In genomic region chr7:55641811-55642210, GRCh38 we compare ENCODE assay signal across 9 cellular contexts.
DNase-seq lines count a peak whose midpoint lies in the region; ATAC-seq and TF ChIP-seq lines count a peak whose summit lies in the region.
"Had no signal": no experiment of that assay in that cellular context is flagged by ENCODE, and none has a peak within 500 bp of the region (broad histone marks: within the 10 kb centered on the region; RNA-seq: fewer than 3 reads in every experiment).

No MANE protein-coding gene starts in this region.

- H3K4me1 Mint-ChIP-seq in activated naive CD8-positive, alpha-beta T cell treated with anti-CD3 and anti-CD28 coated beads, Interleukin-2, amount 10 ng/mL, durations not matched to agents 7 days and 5 days: peaks cover 9% of the 10 kb centered on the region
- no peaks in the 10 kb centered on the region for H3K4me1 Mint-ChIP-seq in nephron progenitor cell

- H3K9me3 Mint-ChIP-seq in activated naive CD8-positive, alpha-beta T cell treated with anti-CD3 and anti-CD28 coated beads, Interleukin-2, amount 10 ng/mL, durations not matched to agents 7 days and 5 days: no peaks in the 10 kb centered on the region
- peaks cover 44% of the 10 kb centered on the region for H3K9me3 Mint-ChIP-seq in nephron progenitor cell

- peaks cover 2% of the 10 kb centered on the region for H3K36me3 Mint-ChIP-seq in activated naive CD8-positive, alpha-beta T cell treated with anti-CD3 and anti-CD28 coated beads, Interleukin-2, amount 10 ng/mL, durations not matched to agents 7 days and 5 days
- no peaks in the 10 kb centered on the region for H3K36me3 Mint-ChIP-seq in nephron progenitor cell (ENCODE audit: low read depth)

- DNase-seq in GM10266 (ENCODE audit: extremely low spot score) (peak; percentile 19), omental fat pad (ENCODE audit: low spot score) (no peak), sciatic nerve (ENCODE audit: low spot score) (no peak), caudate nucleus (lab: John Stamatoyannopoulos, UW) (no peak), nephron progenitor cell (no peak)
- DNase-seq in activated naive CD8-positive, alpha-beta T cell treated with anti-CD3 and anti-CD28 coated beads, Interleukin-2, amount 10 ng/mL, durations not matched to agents 7 days and 5 days: no peak

- no peak for TF ChIP-seq CTCF in GM10266 (IDR thresholded peaks at IDR 0.05; ENCODE audit: control insufficient read depth, insufficient read depth, low read depth, missing control alignments)
- no peak for TF ChIP-seq CTCF in omental fat pad (IDR thresholded peaks at IDR 0.05)
- no peak for TF ChIP-seq CTCF in nephron progenitor cell (IDR thresholded peaks at IDR 0.05)

- peak; percentile 71 for ATAC-seq in GM19438 (IDR thresholded peaks at IDR 0.05; ENCODE audit: low read depth, unreplicated experiment)
- peak; percentile 88 for ATAC-seq in HG03108 (IDR thresholded peaks at IDR 0.05; ENCODE audit: unreplicated experiment)
- peak; percentile 81 for ATAC-seq in activated naive CD8-positive, alpha-beta T cell treated with anti-CD3 and anti-CD28 coated beads, Interleukin-2, amount 10 ng/mL, durations not matched to agents 7 days and 5 days (ENCODE audit: low read depth)
- no peak for ATAC-seq in omental fat pad (ENCODE audit: low FRiP score)
- no peak for ATAC-seq in sciatic nerve

- intact Hi-C loops in sciatic nerve (cut with DNase I): loop anchor here (10.0 kb wide), 1 partner anchor 433 kb away; no protein-coding TSS in a partner anchor

- peak overlapping the region; percentile 82 for H3K27ac Mint-ChIP-seq in activated naive CD8-positive, alpha-beta T cell treated with anti-CD3 and anti-CD28 coated beads, Interleukin-2, amount 10 ng/mL, durations not matched to agents 7 days and 5 days
- no peak overlapping the region for H3K27ac Mint-ChIP-seq in nephron progenitor cell

- no peak overlapping the region for H3K27ac ChIP-seq in caudate nucleus (ENCODE audit: low read depth, low read length)
- H3K27ac ChIP-seq: pancreas had no signal

- POLR2A ChIA-PET in activated naive CD8-positive, alpha-beta T cell treated with anti-CD3 and anti-CD28 coated beads, Interleukin-2, amount 10 ng/mL, durations not matched to agents 7 days and 5 days (lab: Charles Lee): interaction anchor here (0.8 to 1.6 kb wide), 3 partner anchors 107 to 424 kb away, joined by 3 to 4 read pairs (median 4); partner anchors contain the start of gene SUMF2

- H3K4me3 Mint-ChIP-seq in activated naive CD8-positive, alpha-beta T cell treated with anti-CD3 and anti-CD28 coated beads, Interleukin-2, amount 10 ng/mL, durations not matched to agents 7 days and 5 days: peak overlapping the region; percentile 57
- no peak overlapping the region for H3K4me3 Mint-ChIP-seq in nephron progenitor cell

- peaks cover 7% of the 10 kb centered on the region for H3K27me3 Mint-ChIP-seq in activated naive CD8-positive, alpha-beta T cell treated with anti-CD3 and anti-CD28 coated beads, Interleukin-2, amount 10 ng/mL, durations not matched to agents 7 days and 5 days
- H3K27me3 Mint-ChIP-seq in nephron progenitor cell (ENCODE audit: low read depth, poor library complexity): no peaks in the 10 kb centered on the region

Comparison
In these comparisons a context has a peak if more than half of its experiments do, and no peak if none do; other contexts are left out.
1. ATAC-seq: peak in GM19438 (single experiment), HG03108 (single experiment) and activated naive CD8-positive, alpha-beta T cell treated with anti-CD3 and anti-CD28 coated beads, Interleukin-2, amount 10 ng/mL, durations not matched to agents 7 days and 5 days (single experiment); none in omental fat pad (single experiment) and sciatic nerve (single experiment).